21 cellular contexts compared by ENCODE assay signal in the genomic region with DNA sequence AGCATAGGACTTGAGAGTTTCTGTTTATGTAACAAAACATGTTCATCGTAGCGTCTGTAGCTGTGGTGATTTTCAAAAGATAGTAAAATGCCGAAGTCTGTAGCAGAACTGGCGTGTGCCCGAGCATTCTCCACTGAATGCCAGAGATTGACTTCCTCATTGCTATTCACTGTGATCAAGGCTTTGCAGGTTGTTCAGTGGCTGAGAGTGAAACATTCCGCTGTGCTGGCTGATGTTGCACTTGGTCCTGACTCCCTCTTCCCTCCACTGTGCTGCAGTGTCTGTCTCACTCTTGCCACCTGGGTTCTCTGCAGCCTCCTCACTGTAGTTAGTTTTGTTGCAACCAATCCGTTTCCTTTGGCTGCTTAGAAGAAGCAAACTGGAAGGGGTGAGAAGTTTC. TPM values are rescaled to one million over a fixed set of nuclear protein-coding genes. Genes with fewer than 3 reads are reported as not detected.
DNase-seq lines count a peak whose midpoint lies in the region; ATAC-seq, FAIRE-seq and TF ChIP-seq lines count a peak whose summit lies in the region.
"Had no signal": no experiment of that assay in that cellular context is flagged by ENCODE, and none has a peak within 500 bp of the region (broad histone marks: within the 10 kb centered on the region; RNA-seq: fewer than 3 reads in every experiment).

No MANE protein-coding gene starts in this region.

- WGBS in right lobe of liver (ENCODE audit: insufficient coverage, low coverage, low lambda C conversion rate, missing lambda C conversion rate), result 4% methylated on average over 6 of the region's 7 CpGs
- 95% methylated on average over 7 of the region's 7 CpGs for WGBS in HepG2 (ENCODE audit: low lambda C conversion rate)
- 92 to 93% methylated on average over 7 of the region's 7 CpGs for WGBS in tibial nerve, 2 donors

- H3K36me3 ChIP-seq in right lobe of liver (peaks cover 0 to 43% (median 15%) of the 10 kb centered on the region in 4 donors), HepG2 (replicated peaks in 1 of 2; ENCODE audit: control insufficient read depth in 1 of 2, insufficient read depth in 2 of 2, low read length in 2 of 2) (peaks cover 6 to 55% of the 10 kb centered on the region in 2 experiments), tibial nerve (peaks cover 0 to 87% (median 6%) of the 10 kb centered on the region in 3 donors)
- H3K36me3 ChIP-seq: colonic mucosa had no signal

- H4K20me1 ChIP-seq in HepG2 (ENCODE audit: insufficient read depth, low read length), result no peaks in the 10 kb centered on the region

- H2AFZ ChIP-seq in HepG2 (ENCODE audit: low read length), result no peak overlapping the region

- CTCF ChIA-PET in HepG2 (lab: Yijun Ruan, JAX; ENCODE audit: low intra/inter-chr PET ratio, low total read pairs), result no interaction called here

- H3K9me3 ChIP-seq in right lobe of liver (no peaks in the 10 kb centered on the region), HepG2 (ENCODE audit: low read length) (no peaks in the 10 kb centered on the region), tibial nerve (no peaks in the 10 kb centered on the region)
- H3K9me3 ChIP-seq: colonic mucosa, heart right ventricle had no signal

- no peak for FAIRE-seq in HepG2 (lab: Jason Lieb, UNC)

- no TSS peak for BruUV-seq in HepG2 (replicated peaks; lab: Mats Ljungman, UMichigan)

- no peaks in the 10 kb centered on the region for H3K79me2 ChIP-seq in HepG2 (ENCODE audit: insufficient read depth, low read length)

- no peak for TF ChIP-seq RAD21 in HepG2 (CRISPR knock-in tag; IDR thresholded peaks at IDR 0.05)

- intact Hi-C loops in right lobe of liver (cut with DNase I) (no loop called here), HepG2 (cut with micrococcal nuclease; ENCODE audit: unreplicated experiment) (no loop called here)

- H3K27me3 ChIP-seq in right lobe of liver (no peaks in the 10 kb centered on the region), HepG2 (ENCODE audit: control insufficient read depth in 1 of 2, insufficient read depth in 2 of 2, low read length in 2 of 2) (no peaks in the 10 kb centered on the region), tibial nerve (no peaks in the 10 kb centered on the region)
- H3K27me3 ChIP-seq: colonic mucosa, heart right ventricle had no signal

- H3K4me3 Mint-ChIP-seq in chondrocyte (ENCODE audit: unreplicated experiment), result no peak overlapping the region
- H3K4me3 Mint-ChIP-seq: T-helper 17 cell had no signal

- no peak for TF ChIP-seq CTCF in right lobe of liver (IDR thresholded peaks at IDR 0.05)
- TF ChIP-seq CTCF in HepG2 (CRISPR knock-in tag; IDR thresholded peaks at IDR 0.05), result no peak
- TF ChIP-seq CTCF in chondrocyte (IDR thresholded peaks at IDR 0.05), result no peak
- TF ChIP-seq CTCF in tibial nerve (IDR thresholded peaks at IDR 0.05), result no peak

- no peak overlapping the region for H3K4me2 ChIP-seq in HepG2 (ENCODE audit: low read depth, low read length)

- POLR2A ChIA-PET in HepG2 (lab: Yijun Ruan, JAX), result no interaction called here

- no peaks in the 10 kb centered on the region for H3K9me3 Mint-ChIP-seq in chondrocyte (ENCODE audit: low read depth)

- H3K4me3 ChIP-seq in right lobe of liver, result no peak overlapping the region
- no peak overlapping the region for H3K4me3 ChIP-seq in HepG2 (replicated peaks in 1 of 3; ENCODE audit: insufficient read depth in 1 of 3, low read depth in 2 of 3, low read length in 3 of 3)
- no peak overlapping the region for H3K4me3 ChIP-seq in tibial nerve
- H3K4me3 ChIP-seq: colonic mucosa, heart right ventricle had no signal

- no peaks in the 10 kb centered on the region for H3K27me3 Mint-ChIP-seq in chondrocyte (ENCODE audit: low read depth)
- H3K27me3 Mint-ChIP-seq: T-helper 17 cell had no signal

- in situ Hi-C loops in HepG2 (cut with HindIII; ENCODE audit: extremely low pct_ligation_motif_present, low pct_unique_long_range_greater_than_20kb), result no loop called here

- H3K9ac ChIP-seq in HepG2 (ENCODE audit: insufficient read depth, low read depth, low read length), result no peak overlapping the region

- peaks cover 24% of the 10 kb centered on the region for H3K36me3 Mint-ChIP-seq in chondrocyte (ENCODE audit: low read depth)

- peak overlapping the region; percentile 71 for H3K27ac Mint-ChIP-seq in chondrocyte (ENCODE audit: unreplicated experiment)
- H3K27ac Mint-ChIP-seq: T-helper 17 cell had no signal

- peaks cover 0 to 28% (median 6%) of the 10 kb centered on the region in 4 donors for H3K4me1 ChIP-seq in right lobe of liver
- H3K4me1 ChIP-seq in HepG2 (ENCODE audit: insufficient read depth, low read length), result peaks cover 8% of the 10 kb centered on the region; the same call in 1 of the 2 replicates
- peaks cover 0 to 6% (median 0%) of the 10 kb centered on the region in 4 donors for H3K4me1 ChIP-seq in tibial nerve
- H3K4me1 ChIP-seq: colonic mucosa had no signal

- peaks cover 53% of the 10 kb centered on the region for H3K4me1 Mint-ChIP-seq in chondrocyte (ENCODE audit: low read depth)

- DNase-seq in right lobe of liver, result peak in 2 of 3 donors; percentile 32 to 55
- no peak for DNase-seq in HepG2 (ENCODE audit: low spot score)
- DNase-seq in chondrocyte (ENCODE audit: low spot score), result no peak
- peak; percentile 15 for DNase-seq in occipital lobe (lab: John Stamatoyannopoulos, UW)
- DNase-seq in tibial nerve (ENCODE audit: low spot score in 2 of 2), result no peak
- no peak for DNase-seq in NK-92 (lab: John Stamatoyannopoulos, UW; ENCODE audit: unreplicated experiment)
- no peak for DNase-seq in GF-D8 (lab: John Stamatoyannopoulos, UW)
- DNase-seq: activated CD4-positive, alpha-beta T cell treated with anti-CD3 and anti-CD28 coated beads for 48 hours; activated CD8-positive, alpha-beta memory T cell treated with anti-CD3 and anti-CD28 coated beads, Interleukin-2, amount 50 U/mL, for 48 hours; activated effector memory CD4-positive, alpha-beta T cell treated with Interleukin-2 at 50 U/mL for 16 hours; colonic mucosa; DMS79 treated with DMSO at 0.1 percent for 48 hours; effector memory CD4-positive, alpha-beta T cell; foreskin fibroblast; GOT3; heart right ventricle; NCI-H1417 treated with DMSO at 0.1 percent for 48 hours; NCI-H510A; SHP77 treated with DMSO at 0.1 percent for 48 hours; T-helper 17 cell had no signal

- ATAC-seq in right lobe of liver, result peak; percentile 82 to 90 (median 86)
- no peak for ATAC-seq in HepG2
- no peak for ATAC-seq in HG03439 (IDR thresholded peaks at IDR 0.05; ENCODE audit: unreplicated experiment)
- ATAC-seq: heart right ventricle, T-helper 17 cell had no signal

- H3K27ac ChIP-seq in right lobe of liver (peak overlapping the region in 2 of 3 donors; percentile 2 to 48), HepG2 (ENCODE audit: extremely low read length, insufficient read depth, low read length) (no peak overlapping the region), tibial nerve (no peak overlapping the region)
- H3K27ac ChIP-seq: colonic mucosa, heart right ventricle had no signal

- TF ChIP-seq EP300 in HepG2 (IDR thresholded peaks at IDR 0.05; ENCODE audit: low read depth in 2 of 2, low read length in 2 of 2) (no peak), HepG2 (CRISPR knock-in tag; IDR thresholded peaks at IDR 0.05; ENCODE audit: borderline replicate concordance) (no peak), tibial nerve (IDR thresholded peaks at IDR 0.05) (no peak)

- TF ChIP-seq POLR2A in right lobe of liver (IDR thresholded peaks at IDR 0.05) (no peak), HepG2 (IDR thresholded peaks at IDR 0.05; ENCODE audit: insufficient read depth in 1 of 2, low read depth in 2 of 2, low read length in 2 of 2) (no peak), tibial nerve (IDR thresholded peaks at IDR 0.05) (no peak)

TF ChIP-seq in HepG2, 621 proteins besides CTCF, POLR2A, EP300 and RAD21 (continues in another document):
- TF ChIP-seq ZNF468 (CRISPR knock-in tag; IDR thresholded peaks at IDR 0.05), result no peak
- no peak for TF ChIP-seq POLR2AphosphoS2 (IDR thresholded peaks at IDR 0.05; ENCODE audit: low read depth, low read length)
- no peak for TF ChIP-seq ZSCAN22 (CRISPR knock-in tag; IDR thresholded peaks at IDR 0.05)
- no peak for TF ChIP-seq HBP1 (CRISPR knock-in tag; IDR thresholded peaks at IDR 0.05; ENCODE audit: low read depth)

RNA-seq across cellular contexts. Expression of gene FHIP2A, which starts 37.6 kb away (rescaled TPM):
- total RNA-seq in right lobe of liver (10 to 100 TPM; 17.4 to 22.8 (median 21.7) TPM), HepG2 (2016; rRNA removed; fragmentation: Illumina TruSeq; extraction: Trizol) (8.3 and 9.0 TPM in 2 replicates), chondrocyte (43.7 to 52.4 TPM (median 48.2 TPM) in 3 replicates), occipital lobe (47.7 TPM), tibial nerve (10 to 100 TPM; 35.4 to 68.8 (median 58.0) TPM)
- total RNA-seq in HepG2 (2016; cell fraction: cytosol; rRNA removed; fragmentation: Illumina TruSeq; extraction: Trizol; ENCODE audit: low read depth), result 4.8 and 5.0 TPM in 2 replicates
- 8.7 and 10.3 TPM in 2 replicates for total RNA-seq in HepG2 (2016; cell fraction: insoluble cytoplasmic fraction; rRNA removed; fragmentation: Illumina TruSeq; extraction: Trizol)
- 4.4 and 5.4 TPM in 2 replicates for total RNA-seq in HepG2 (2016; cell fraction: membrane; rRNA removed; fragmentation: Illumina TruSeq; extraction: Trizol)
- 12.4 and 13.8 TPM in 2 replicates for total RNA-seq in HepG2 (2016; cell fraction: nucleus; rRNA removed; fragmentation: Illumina TruSeq; extraction: Trizol)
- polyA plus RNA-seq in HepG2 (2011; rRNA removed), result 6.2 and 6.5 TPM in 2 replicates
- polyA plus RNA-seq in HepG2 (2011; cell fraction: cytosol; rRNA removed), result 1.2 and 2.5 TPM in 2 replicates
- polyA plus RNA-seq in HepG2 (2011; cell fraction: nucleus; rRNA removed), result 10.0 and 11.4 TPM in 2 replicates
- 4.2 and 5.2 TPM in 2 replicates for polyA plus RNA-seq in HepG2 (2012)
- polyA plus RNA-seq in HepG2 (2016; cell fraction: cytosol; fragmentation: Illumina TruSeq; extraction: Trizol; ENCODE audit: low read depth), result 0.26 and 0.31 TPM in 2 replicates
- polyA plus RNA-seq in HepG2 (2016; cell fraction: insoluble cytoplasmic fraction; fragmentation: Illumina TruSeq; extraction: Trizol; ENCODE audit: low read depth), result 5.8 and 6.1 TPM in 2 replicates
- polyA plus RNA-seq in HepG2 (2016; cell fraction: membrane; fragmentation: Illumina TruSeq; extraction: Trizol; ENCODE audit: low read depth), result 0.65 and 1.7 TPM in 2 replicates
- polyA plus RNA-seq in HepG2 (2016; cell fraction: nucleus; fragmentation: Illumina TruSeq; extraction: Trizol; ENCODE audit: insufficient read depth, low read depth), result 17.4 and 23.7 TPM in 2 replicates
- 9.9 and 17.5 TPM in 2 replicates for polyA minus RNA-seq in HepG2 (2011; rRNA and poly(A)+ RNA removed; ENCODE audit: low replicate concordance)
- 11.0 and 15.0 TPM in 2 replicates for polyA minus RNA-seq in HepG2 (2011; cell fraction: cytosol; rRNA and poly(A)+ RNA removed)
- polyA minus RNA-seq in HepG2 (2011; cell fraction: nucleus; rRNA and poly(A)+ RNA removed), result 30.1 and 31.0 TPM in 2 replicates

Comparison
In these comparisons a context has a peak if more than half of its experiments do, and no peak if none do; other contexts are left out.
1. ATAC-seq: peak in right lobe of liver (4 of 4); none in HepG2 (single experiment) and HG03439 (single experiment).
2. DNase-seq: peak in right lobe of liver (2 of 3) and occipital lobe (single experiment); none in HepG2 (single experiment), chondrocyte (single experiment), tibial nerve (0 of 2), NK-92 (single experiment) and GF-D8 (single experiment).
3. H3K27ac ChIP-seq: peak in right lobe of liver (2 of 3); none in HepG2 (single experiment) and tibial nerve (0 of 4).